8 cellular contexts compared by ENCODE assay signal in genomic region chr7:99326408-99326782, GRCh38. TPM values are rescaled to one million over a fixed set of nuclear protein-coding genes. Genes with fewer than 3 reads are reported as not detected.
DNase-seq lines count a peak whose midpoint lies in the region; ATAC-seq and TF ChIP-seq lines count a peak whose summit lies in the region.

No MANE protein-coding gene starts in this region.

- peak overlapping the region; percentile 91 for H3K4me3 Mint-ChIP-seq in activated CD4-positive, alpha-beta T cell treated with anti-CD3 and anti-CD28 coated beads, Interleukin-2, amount 10 ng/mL, durations not matched to agents 24 days and 14 days
- peak overlapping the region; percentile 93 for H3K4me3 Mint-ChIP-seq in activated T-helper 2 cell treated with anti-CD3 and anti-CD28 coated beads, Interferon-gamma antibody, Interleukin-2, Interleukin-4, amounts not matched to agents 10 μg/mL and 5 μg/mL and 100 μg/mL, durations not matched to agents 14 hours and 24 hours and 36 hours (ENCODE audit: low read depth)

- no peaks in the 10 kb centered on the region for H3K9me3 Mint-ChIP-seq in activated CD4-positive, alpha-beta T cell treated with anti-CD3 and anti-CD28 coated beads, Interleukin-2, amount 10 ng/mL, durations not matched to agents 24 days and 14 days
- H3K9me3 Mint-ChIP-seq in activated T-helper 2 cell treated with anti-CD3 and anti-CD28 coated beads, Interferon-gamma antibody, Interleukin-2, Interleukin-4, amounts not matched to agents 10 μg/mL and 5 μg/mL and 100 μg/mL, durations not matched to agents 14 hours and 24 hours and 36 hours, result no peaks in the 10 kb centered on the region

- 4% methylated on average over 10 of the region's 10 CpGs for WGBS in thymus

- peak overlapping the region; percentile 86 for H3K4me3 ChIP-seq in kidney epithelial cell (ENCODE audit: low read depth, low read length)
- H3K4me3 ChIP-seq in thymus (ENCODE audit: low read length), result peak overlapping the region; percentile 83

- peaks cover 39% of the 10 kb centered on the region for H3K4me1 Mint-ChIP-seq in activated CD4-positive, alpha-beta T cell treated with anti-CD3 and anti-CD28 coated beads, Interleukin-2, amount 10 ng/mL, durations not matched to agents 24 days and 14 days
- H3K4me1 Mint-ChIP-seq in activated T-helper 2 cell treated with anti-CD3 and anti-CD28 coated beads, Interferon-gamma antibody, Interleukin-2, Interleukin-4, amounts not matched to agents 10 μg/mL and 5 μg/mL and 100 μg/mL, durations not matched to agents 14 hours and 24 hours and 36 hours (ENCODE audit: low read depth), result peaks cover 41% of the 10 kb centered on the region

- no peaks in the 10 kb centered on the region for H3K9me3 ChIP-seq in thymus (ENCODE audit: control insufficient read depth)

- H3K27me3 ChIP-seq in kidney epithelial cell (ENCODE audit: control insufficient read depth, insufficient read depth, low read length), result no peaks in the 10 kb centered on the region
- H3K27me3 ChIP-seq in thymus (ENCODE audit: control insufficient read depth, insufficient read depth), result no peaks in the 10 kb centered on the region

- H3K4me1 ChIP-seq in thymus (ENCODE audit: control insufficient read depth, insufficient read depth, low read length), result peaks cover 20% of the 10 kb centered on the region

- H3K27ac ChIP-seq in thymus (ENCODE audit: low read depth), result no peak overlapping the region

- peaks cover 16% of the 10 kb centered on the region for H3K36me3 Mint-ChIP-seq in activated CD4-positive, alpha-beta T cell treated with anti-CD3 and anti-CD28 coated beads, Interleukin-2, amount 10 ng/mL, durations not matched to agents 24 days and 14 days (ENCODE audit: low read depth)
- peaks cover 29% of the 10 kb centered on the region for H3K36me3 Mint-ChIP-seq in activated T-helper 2 cell treated with anti-CD3 and anti-CD28 coated beads, Interferon-gamma antibody, Interleukin-2, Interleukin-4, amounts not matched to agents 10 μg/mL and 5 μg/mL and 100 μg/mL, durations not matched to agents 14 hours and 24 hours and 36 hours (ENCODE audit: low read depth)

- H3K27ac Mint-ChIP-seq in activated CD4-positive, alpha-beta T cell treated with anti-CD3 and anti-CD28 coated beads, Interleukin-2, amount 10 ng/mL, durations not matched to agents 24 days and 14 days, result peak overlapping the region; percentile 90
- peak overlapping the region; percentile 88 for H3K27ac Mint-ChIP-seq in activated T-helper 2 cell treated with anti-CD3 and anti-CD28 coated beads, Interferon-gamma antibody, Interleukin-2, Interleukin-4, amounts not matched to agents 10 μg/mL and 5 μg/mL and 100 μg/mL, durations not matched to agents 14 hours and 24 hours and 36 hours

- H3K27me3 Mint-ChIP-seq in activated CD4-positive, alpha-beta T cell treated with anti-CD3 and anti-CD28 coated beads, Interleukin-2, amount 10 ng/mL, durations not matched to agents 24 days and 14 days, result peaks cover 3% of the 10 kb centered on the region
- H3K27me3 Mint-ChIP-seq in activated T-helper 2 cell treated with anti-CD3 and anti-CD28 coated beads, Interferon-gamma antibody, Interleukin-2, Interleukin-4, amounts not matched to agents 10 μg/mL and 5 μg/mL and 100 μg/mL, durations not matched to agents 14 hours and 24 hours and 36 hours (ENCODE audit: low read depth), result peaks cover 4% of the 10 kb centered on the region

- H3K36me3 ChIP-seq in kidney epithelial cell (ENCODE audit: control insufficient read depth, insufficient read depth, low read length) (peaks cover 2% of the 10 kb centered on the region), thymus (ENCODE audit: control insufficient read depth, insufficient read depth) (no peaks in the 10 kb centered on the region)

- DNase-seq in activated CD4-positive, alpha-beta T cell treated with anti-CD3 and anti-CD28 coated beads, Interleukin-2, amount 10 ng/mL, durations not matched to agents 24 days and 14 days, result no peak
- no peak for DNase-seq in activated CD4-positive, alpha-beta T cell treated with anti-CD3 and anti-CD28 coated beads for 4 hours
- no peak for DNase-seq in activated T-helper 2 cell treated with anti-CD3 and anti-CD28 coated beads, Interferon-gamma antibody, Interleukin-2, Interleukin-4, amounts not matched to agents 10 μg/mL and 5 μg/mL and 100 μg/mL, durations not matched to agents 14 hours and 24 hours and 36 hours (ENCODE audit: low spot score)
- DNase-seq in kidney epithelial cell (ENCODE audit: low read depth), result no peak
- DNase-seq in NCI-H2081 (lab: John Stamatoyannopoulos, UW), result no peak

- ATAC-seq in HG03571 (IDR thresholded peaks at IDR 0.05; ENCODE audit: unreplicated experiment) (no peak), GM19035 (IDR thresholded peaks at IDR 0.05; ENCODE audit: unreplicated experiment) (no peak)

- intact Hi-C loops in activated CD4-positive, alpha-beta T cell treated with anti-CD3 and anti-CD28 coated beads, Interleukin-2, amount 10 ng/mL, durations not matched to agents 24 days and 14 days (cut with micrococcal nuclease), result loop anchor here (5.0 kb wide), 2 partner anchors 56 to 184 kb away; partner anchors contain the start of gene SMURF1
- intact Hi-C loops in activated T-helper 2 cell treated with anti-CD3 and anti-CD28 coated beads, Interferon-gamma antibody, Interleukin-2, Interleukin-4, amounts not matched to agents 10 μg/mL and 5 μg/mL and 100 μg/mL, durations not matched to agents 14 hours and 24 hours and 36 hours (cut with micrococcal nuclease), result loop anchor here (5.0 kb wide), 1 partner anchor 184 kb away; the partner anchor contains the start of gene SMURF1

- no peak for TF ChIP-seq CTCF in kidney epithelial cell (IDR thresholded peaks at IDR 0.05; ENCODE audit: insufficient read depth, low read length, poor library complexity, severe bottlenecking)

RNA-seq across cellular contexts. Expression of gene ARPC1A, which starts 0.7 kb away (rescaled TPM):
- 76.0 and 80.8 TPM in 2 replicates for total RNA-seq in activated CD4-positive, alpha-beta T cell treated with anti-CD3 and anti-CD28 coated beads, Interleukin-2, amount 10 ng/mL, durations not matched to agents 24 days and 14 days
- total RNA-seq in activated T-helper 2 cell treated with anti-CD3 and anti-CD28 coated beads, Interferon-gamma antibody, Interleukin-2, Interleukin-4, amounts not matched to agents 10 μg/mL and 5 μg/mL and 100 μg/mL, durations not matched to agents 14 hours and 24 hours and 36 hours, result 79.8 and 83.4 TPM in 2 replicates
- total RNA-seq in kidney epithelial cell, result 185 and 216 TPM in 2 replicates
- 149 TPM for polyA plus RNA-seq in thymus

RNA-seq across cellular contexts. Expression of gene ARPC1B, which starts 48.1 kb away (rescaled TPM):
- total RNA-seq in activated CD4-positive, alpha-beta T cell treated with anti-CD3 and anti-CD28 coated beads, Interleukin-2, amount 10 ng/mL, durations not matched to agents 24 days and 14 days, result 248 and 250 TPM in 2 replicates
- total RNA-seq in activated T-helper 2 cell treated with anti-CD3 and anti-CD28 coated beads, Interferon-gamma antibody, Interleukin-2, Interleukin-4, amounts not matched to agents 10 μg/mL and 5 μg/mL and 100 μg/mL, durations not matched to agents 14 hours and 24 hours and 36 hours, result 264 and 265 TPM in 2 replicates
- total RNA-seq in kidney epithelial cell, result 385 and 460 TPM in 2 replicates
- polyA plus RNA-seq in thymus, result 204 TPM

RNA-seq across cellular contexts. Expression of gene MYH16, which starts 53.8 kb away (rescaled TPM):
- total RNA-seq in activated CD4-positive, alpha-beta T cell treated with anti-CD3 and anti-CD28 coated beads, Interleukin-2, amount 10 ng/mL, durations not matched to agents 24 days and 14 days, result not detected in 2 replicates
- not detected in 2 replicates for total RNA-seq in activated T-helper 2 cell treated with anti-CD3 and anti-CD28 coated beads, Interferon-gamma antibody, Interleukin-2, Interleukin-4, amounts not matched to agents 10 μg/mL and 5 μg/mL and 100 μg/mL, durations not matched to agents 14 hours and 24 hours and 36 hours
- 0.89 and 5.6 TPM in 2 replicates for total RNA-seq in kidney epithelial cell
- polyA plus RNA-seq in thymus, result 0.09 TPM
